In the genomic region with DNA sequence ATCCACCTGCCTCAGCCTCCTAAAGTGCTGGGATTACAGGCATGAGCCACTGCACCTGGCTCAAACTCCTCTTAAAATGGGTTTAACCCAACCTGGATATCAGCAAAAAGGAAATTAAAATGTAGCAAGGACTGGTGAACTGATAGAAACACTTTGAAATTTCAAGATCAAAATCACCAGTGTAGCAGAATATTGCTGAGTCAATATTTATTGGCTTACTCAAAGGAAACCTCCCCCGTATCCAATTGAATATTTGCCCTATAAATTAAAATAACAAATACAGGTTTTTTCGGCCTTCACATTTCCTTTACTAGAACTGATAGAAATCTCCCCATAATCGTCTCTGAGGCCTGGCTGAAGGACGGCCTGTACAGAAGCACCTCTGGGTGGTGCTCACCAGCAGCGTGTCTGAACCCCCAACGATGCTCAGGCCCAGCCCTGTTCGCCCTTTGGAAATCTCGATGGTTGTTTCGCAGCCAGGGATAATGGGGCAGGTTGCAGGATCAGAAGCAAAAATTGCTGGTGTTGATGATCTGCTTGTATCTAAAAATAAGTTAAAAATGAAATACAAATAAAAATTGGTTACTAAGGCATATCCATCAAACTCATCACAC, we compare ENCODE assay signal across 14 cellular contexts.
A peak's percentile ranks its signal among the peaks of the same experiment; 100 is the strongest.
DNase-seq lines count a peak whose midpoint lies in the region; ATAC-seq and TF ChIP-seq lines count a peak whose summit lies in the region.
"Had no signal": no experiment of that assay in that cellular context is flagged by ENCODE, and none has a peak within 500 bp of the region (broad histone marks: within the 10 kb centered on the region; RNA-seq: fewer than 3 reads in every experiment).

No MANE protein-coding gene starts in this region.

- no peak overlapping the region for H2AK9ac ChIP-seq in IMR-90 (replicated peaks; ENCODE audit: low read depth, low read length, poor library complexity)

- POLR2A ChIA-PET in IMR-90 (lab: Charles Lee; ENCODE audit: unreplicated experiment), result no interaction called here
- POLR2A ChIA-PET in CD8-positive, alpha-beta memory T cell (lab: Charles Lee), result no interaction called here

- no TSS peak for BruUV-seq in IMR-90 (replicated peaks; lab: Mats Ljungman, UMichigan)

- TF ChIP-seq CTCF in IMR-90 (conservative IDR thresholded peaks at IDR 0.05; ENCODE audit: low read depth, low read length), result no peak

- H3K36me3 Mint-ChIP-seq in CD8-positive, alpha-beta memory T cell, result no peaks in the 10 kb centered on the region
- H3K36me3 Mint-ChIP-seq: CD8-positive, alpha-beta T cell had no signal

- intact Hi-C loops in IMR-90 (cut with micrococcal nuclease), result loop anchor here (10.0 kb wide), 1 partner anchor 152 kb away; the partner anchor contains the start of gene MPDZ

- H3K4me3 ChIP-seq in IMR-90 (ENCODE audit: insufficient read depth, low read depth, low read length), result no peak overlapping the region
- H3K4me3 ChIP-seq in CD8-positive, alpha-beta memory T cell (ENCODE audit: low read length), result no peak overlapping the region
- H3K4me3 ChIP-seq: BLaER1 treated with 17β-estradiol and CSF1 and Interleukin-3, amounts not matched to agents 10 nM and 100 nM; HAP-1 had no signal

- in situ Hi-C loops in IMR-90 (cut with MboI; ENCODE audit: low sequenced_read_pairs), result no loop called here

- H3K9me3 Mint-ChIP-seq in CD8-positive, alpha-beta memory T cell, result peaks cover 3 to 41% (median 15%) of the 10 kb centered on the region in 5 donors

- peaks cover 3% of the 10 kb centered on the region; the same call in 1 of the 2 replicates for H3K4me1 ChIP-seq in IMR-90 (ENCODE audit: control insufficient read depth, insufficient read depth, low read length)
- H3K4me1 ChIP-seq in CD8-positive, alpha-beta memory T cell (ENCODE audit: insufficient read depth, low read length), result no peaks in the 10 kb centered on the region
- H3K4me1 ChIP-seq: BLaER1 treated with 17β-estradiol and CSF1 and Interleukin-3, amounts not matched to agents 10 nM and 100 nM had no signal

- no peak overlapping the region for H2BK5ac ChIP-seq in IMR-90 (ENCODE audit: low read depth, low read length, poor library complexity, severe bottlenecking)

- peaks cover 3% of the 10 kb centered on the region; the same call in 1 of the 2 replicates for H3K9me1 ChIP-seq in IMR-90 (ENCODE audit: insufficient read depth, low read length)

- 79% methylated on average over 3 of the region's 9 CpGs; no CpG with 5 or more reads in 1 of the 2 experiments for WGBS in IMR-90 (ENCODE audit: extremely low coverage in 2 of 2, insufficient read length in 1 of 2), 2 experiments

- no peaks in the 10 kb centered on the region for H3K27me3 ChIP-seq in IMR-90 (ENCODE audit: control insufficient read depth, insufficient read depth, low read length)
- no peaks in the 10 kb centered on the region for H3K27me3 ChIP-seq in CD8-positive, alpha-beta memory T cell (ENCODE audit: insufficient read depth, low read length, poor library complexity, severe bottlenecking)
- H3K27me3 ChIP-seq: BLaER1 treated with 17β-estradiol and CSF1 and Interleukin-3, amounts not matched to agents 10 nM and 100 nM had no signal

- H2BK15ac ChIP-seq in IMR-90 (ENCODE audit: low read depth, low read length), result no peak overlapping the region

- H3K18ac ChIP-seq in IMR-90 (ENCODE audit: low read depth, low read length), result no peak overlapping the region

- no peak overlapping the region for H2BK120ac ChIP-seq in IMR-90 (ENCODE audit: low read depth, low read length)

- no peak overlapping the region for H2AK5ac ChIP-seq in IMR-90 (ENCODE audit: low read depth, low read length)

- ATAC-seq in IMR-90 (ENCODE audit: low read depth) (no peak), GM19397 (IDR thresholded peaks at IDR 0.05; ENCODE audit: unreplicated experiment) (no peak)
- ATAC-seq: CD8-positive, alpha-beta T cell had no signal

- no peaks in the 10 kb centered on the region for H3K9me3 ChIP-seq in IMR-90 (ENCODE audit: control insufficient read depth, insufficient read depth, low read length)
- no peaks in the 10 kb centered on the region for H3K9me3 ChIP-seq in CD8-positive, alpha-beta memory T cell (ENCODE audit: low read length)
- H3K9me3 ChIP-seq: BLaER1 treated with 17β-estradiol and CSF1 and Interleukin-3, amounts not matched to agents 10 nM and 100 nM; HAP-1 had no signal

- H3K4me2 ChIP-seq in IMR-90 (ENCODE audit: low read depth, low read length), result no peak overlapping the region
- H3K4me2 ChIP-seq: BLaER1 treated with 17β-estradiol and CSF1 and Interleukin-3, amounts not matched to agents 10 nM and 100 nM had no signal

- peak; percentile 32 for DNase-seq in Ammon's horn (ENCODE audit: low spot score)
- DNase-seq in IMR-90, result no peak
- DNase-seq in globus pallidus (ENCODE audit: low spot score), result peak; percentile 58
- peak; percentile 31 for DNase-seq in pons (ENCODE audit: low spot score)
- DNase-seq in CD8-positive, alpha-beta memory T cell, result no peak
- DNase-seq in AG08396 (ENCODE audit: low spot score), result no peak
- DNase-seq: CD8-positive, alpha-beta T cell; COR-L47; DMS 273 treated with DMSO at 0.1 percent for 48 hours; GOT3 had no signal

- no peak for TF ChIP-seq POLR2A in IMR-90 (IDR thresholded peaks at IDR 0.05; ENCODE audit: low read depth, low read length)

- H3K27me3 Mint-ChIP-seq in CD8-positive, alpha-beta memory T cell, result no peaks in the 10 kb centered on the region
- H3K27me3 Mint-ChIP-seq: B cell had no signal

- no peak for TF ChIP-seq RAD21 in IMR-90 (IDR thresholded peaks at IDR 0.05; ENCODE audit: low read length)

- H4K5ac ChIP-seq in IMR-90 (ENCODE audit: low read depth, low read length), result no peak overlapping the region

- CTCF ChIA-PET in IMR-90 (lab: Yijun Ruan, JAX), result interaction anchor here (0.7 kb wide), 1 partner anchor 11 kb away, joined by 3 read pairs; no protein-coding TSS in a partner anchor
- CTCF ChIA-PET in CD8-positive, alpha-beta memory T cell (lab: Charles Lee), result no interaction called here

- no peak overlapping the region for H3K4ac ChIP-seq in IMR-90 (ENCODE audit: low read depth, low read length)

- H3K9ac ChIP-seq in IMR-90 (ENCODE audit: low read depth, low read length), result no peak overlapping the region
- H3K9ac ChIP-seq: BLaER1 treated with 17β-estradiol and CSF1 and Interleukin-3, amounts not matched to agents 10 nM and 100 nM had no signal

- no peak overlapping the region for H4K91ac ChIP-seq in IMR-90 (ENCODE audit: insufficient read depth, low read depth, low read length)

- H3K36me3 ChIP-seq in IMR-90 (ENCODE audit: control insufficient read depth, insufficient read depth, low read length), result peaks cover 24% of the 10 kb centered on the region
- H3K36me3 ChIP-seq in CD8-positive, alpha-beta memory T cell (ENCODE audit: insufficient read depth, low read length), result no peaks in the 10 kb centered on the region
- H3K36me3 ChIP-seq: BLaER1 treated with 17β-estradiol and CSF1 and Interleukin-3, amounts not matched to agents 10 nM and 100 nM had no signal

- H3K14ac ChIP-seq in IMR-90 (replicated peaks; ENCODE audit: low read depth, low read length), result no peak overlapping the region

- H3K27ac Mint-ChIP-seq in CD8-positive, alpha-beta memory T cell, result no peak overlapping the region
- H3K27ac Mint-ChIP-seq: B cell; CD8-positive, alpha-beta T cell had no signal

- no peak overlapping the region for H3K23ac ChIP-seq in IMR-90 (ENCODE audit: low read depth, low read length)

- no peaks in the 10 kb centered on the region for H4K20me1 ChIP-seq in IMR-90 (ENCODE audit: insufficient read depth, low read length)
- H4K20me1 ChIP-seq: BLaER1 treated with 17β-estradiol and CSF1 and Interleukin-3, amounts not matched to agents 10 nM and 100 nM had no signal

- no peak overlapping the region for H3K56ac ChIP-seq in IMR-90 (ENCODE audit: extremely low read depth, insufficient read depth, low read length)

- no peak overlapping the region for H2BK20ac ChIP-seq in IMR-90 (ENCODE audit: low read depth, low read length)

- no peak overlapping the region for H3K27ac ChIP-seq in IMR-90 (ENCODE audit: insufficient read depth, low read length)
- no peak overlapping the region for H3K27ac ChIP-seq in CD8-positive, alpha-beta memory T cell (ENCODE audit: low read depth, low read length)
- H3K27ac ChIP-seq: BLaER1 treated with 17β-estradiol and CSF1 and Interleukin-3, amounts not matched to agents 10 nM and 100 nM had no signal

- H2AFZ ChIP-seq in IMR-90 (replicated peaks; ENCODE audit: low read length, poor library complexity), result no peak overlapping the region

- dilution Hi-C loops in IMR-90 (cut with HindIII; ENCODE audit: low sequenced_read_pairs, unreplicated experiment), result no loop called here

- no peaks in the 10 kb centered on the region for H3K79me1 ChIP-seq in IMR-90 (ENCODE audit: low read depth in 1 of 2, low read length in 2 of 2)

- no peak overlapping the region for H3K4me3 Mint-ChIP-seq in CD8-positive, alpha-beta memory T cell
- H3K4me3 Mint-ChIP-seq: B cell; CD8-positive, alpha-beta T cell had no signal

- no peaks in the 10 kb centered on the region for H3K4me1 Mint-ChIP-seq in CD8-positive, alpha-beta memory T cell
- H3K4me1 Mint-ChIP-seq: B cell had no signal

- H4K8ac ChIP-seq in IMR-90 (ENCODE audit: low read depth in 2 of 2, low read length in 2 of 2), result no peak overlapping the region

TF ChIP-seq in IMR-90, 13 proteins besides CTCF, POLR2A, EP300 and RAD21:
- TF ChIP-seq MAFK (IDR thresholded peaks at IDR 0.05; ENCODE audit: low read depth, low read length) (peak; percentile 70), MAZ (IDR thresholded peaks at IDR 0.05; ENCODE audit: borderline replicate concordance, low read depth, low read length) (no peak)

Comparison
In these comparisons a context has a peak if more than half of its experiments do, and no peak if none do; other contexts are left out.
1. DNase-seq: peak in Ammon's horn (single experiment), globus pallidus (single experiment) and pons (single experiment); none in IMR-90 (single experiment), CD8-positive, alpha-beta memory T cell (0 of 5) and AG08396 (single experiment).